Comparison of ENCODE assay signal across 12 cellular contexts in the genomic region with DNA sequence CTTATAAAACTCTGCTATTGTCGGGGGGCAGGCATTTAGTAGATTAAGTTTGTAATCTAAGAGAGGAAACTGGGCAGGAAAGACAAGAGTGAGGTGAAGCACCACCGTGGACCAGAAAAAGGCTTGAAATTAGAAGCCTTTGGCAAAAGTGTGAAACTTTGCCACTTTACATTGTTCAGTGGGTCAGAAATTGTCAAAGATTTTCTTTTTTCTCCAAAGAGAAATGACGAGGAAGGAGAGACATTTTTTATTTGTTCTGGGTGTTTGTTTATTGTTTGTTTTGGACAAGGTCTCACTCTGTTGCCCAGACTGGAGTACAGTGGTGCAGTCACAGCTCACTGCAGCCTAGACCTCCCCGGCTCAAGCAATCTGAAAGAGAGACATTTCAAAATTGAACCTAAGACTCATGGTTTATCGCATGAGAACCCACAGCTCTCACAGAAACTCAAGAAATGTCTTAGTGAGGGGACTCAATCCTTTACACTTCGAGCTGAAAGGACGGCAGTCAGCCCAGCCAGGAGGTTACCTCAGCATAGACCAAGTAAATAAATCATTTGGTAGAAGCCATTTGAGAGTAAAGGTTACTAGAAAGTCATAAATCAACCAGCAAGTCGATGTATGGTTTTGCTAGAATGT.
DNase-seq lines count a peak whose midpoint lies in the region; ATAC-seq, FAIRE-seq and TF ChIP-seq lines count a peak whose summit lies in the region.
"Had no signal": no experiment of that assay in that cellular context is flagged by ENCODE, and none has a peak within 500 bp of the region (broad histone marks: within the 10 kb centered on the region; RNA-seq: fewer than 3 reads in every experiment).

No MANE protein-coding gene starts in this region.

- SMC1A ChIA-PET in GM12878 (lab: Charles Lee; ENCODE audit: uncharacterized antibody, unreplicated experiment): interaction anchor here (0.6 to 17.7 kb wide), 16 partner anchors 10 to 463 kb away, joined by 3 to 1060 read pairs (median 6); no protein-coding TSS in a partner anchor

- no peak for ATAC-seq in CD8-positive, alpha-beta T cell
- ATAC-seq in GM19452 (IDR thresholded peaks at IDR 0.05; ENCODE audit: unreplicated experiment) (peak; percentile 87), HG03039 (IDR thresholded peaks at IDR 0.05; ENCODE audit: unreplicated experiment) (peak; percentile 62), GM12878 (peak; percentile 85)

- no peak for DNase-seq in CD8-positive, alpha-beta T cell
- DNase-seq in GM12878 (ENCODE audit: low read depth, low spot score) (peak; percentile 86), cerebellum (ENCODE audit: low spot score) (no peak), mesothelial cell of epicardium (ENCODE audit: low spot score in 2 of 2, unreplicated experiment in 2 of 2) (no peak), kidney (no peak), erythroblast (lab: John Stamatoyannopoulos, UW) (no peak)
- DNase-seq: occipital lobe had no signal

- no peak overlapping the region for H3K4me3 ChIP-seq in CD8-positive, alpha-beta T cell (ENCODE audit: low read depth, low read length)
- peak overlapping the region; percentile 53; the same call in 1 of the 2 replicates for H3K4me3 ChIP-seq in GM12878
- H3K4me3 ChIP-seq in kidney (ENCODE audit: low read length in 2 of 2): no peak overlapping the region
- H3K4me3 ChIP-seq: HAP-1 had no signal

- TF ChIP-seq POLR2A in GM12878 (IDR thresholded peaks at IDR 0.05; ENCODE audit: low read depth, low read length): no peak
- no peak for TF ChIP-seq POLR2A in erythroblast (IDR thresholded peaks at IDR 0.05; ENCODE audit: low read length)

- in situ Hi-C loops in GM12878 (cut with MboI): no loop called here

- BruUV-seq in GM12878 (replicated peaks; lab: Mats Ljungman, UMichigan): no TSS peak

- H3K4me2 ChIP-seq in GM12878 (ENCODE audit: control insufficient read depth, insufficient read depth): peak overlapping the region; percentile 96

- H3K36me3 Mint-ChIP-seq in CD8-positive, alpha-beta T cell: no peaks in the 10 kb centered on the region
- no peaks in the 10 kb centered on the region for H3K36me3 Mint-ChIP-seq in mesothelial cell of epicardium
- H3K36me3 Mint-ChIP-seq: CD14-positive monocyte had no signal

- peaks cover 11% of the 10 kb centered on the region for H3K4me1 ChIP-seq in CD8-positive, alpha-beta T cell (ENCODE audit: insufficient read depth, low read length)
- peaks cover 37% of the 10 kb centered on the region for H3K4me1 ChIP-seq in GM12878 (ENCODE audit: control insufficient read depth, insufficient read depth, low read length)
- H3K4me1 ChIP-seq in kidney (ENCODE audit: control insufficient read depth in 1 of 2, insufficient read depth in 1 of 2, low read depth in 1 of 2, low read length in 2 of 2): peaks cover 0 to 3% of the 10 kb centered on the region in 2 donors
- H3K4me1 ChIP-seq: HAP-1 had no signal

- H3K27ac ChIP-seq in CD8-positive, alpha-beta T cell (ENCODE audit: low read depth, low read length): no peak overlapping the region
- H3K27ac ChIP-seq in GM12878 (ENCODE audit: control insufficient read depth, insufficient read depth) (peak overlapping the region; percentile 90), kidney (ENCODE audit: low read depth in 2 of 2, low read length in 2 of 2) (no peak overlapping the region)

- CTCF ChIA-PET in CD8-positive, alpha-beta T cell (lab: Charles Lee): interaction anchor here (0.7 to 1.8 kb wide), 5 partner anchors 8 to 491 kb away, joined by 3 to 4 read pairs (median 3); a partner anchor contains a TSS
- CTCF ChIA-PET in GM12878 (lab: Yijun Ruan, JAX): interaction anchor here (0.9 to 5.0 kb wide), 8 partner anchors 10 to 430 kb away, joined by 3 to 89 read pairs (median 8); a partner anchor contains a TSS

- no peak for TF ChIP-seq CTCF in CD8-positive, alpha-beta T cell (IDR thresholded peaks at IDR 0.05)
- no peak for TF ChIP-seq CTCF in GM12878 (IDR thresholded peaks at IDR 0.05 in 2 of 3, conservative IDR thresholded peaks at IDR 0.05 in 1 of 3; ENCODE audit: control insufficient read depth in 2 of 3, extremely low read depth in 1 of 3, insufficient read depth in 1 of 3, low read depth in 3 of 3, low read length in 3 of 3)
- no peak for TF ChIP-seq CTCF in mesothelial cell of epicardium (IDR thresholded peaks at IDR 0.05; ENCODE audit: unreplicated experiment)
- no peak for TF ChIP-seq CTCF in kidney (IDR thresholded peaks at IDR 0.05; ENCODE audit: borderline replicate concordance, extremely low read depth, insufficient read depth)

- POLR2A ChIA-PET in CD8-positive, alpha-beta T cell (lab: Charles Lee): no interaction called here
- POLR2A ChIA-PET in GM12878 (lab: Charles Lee): interaction anchor here (0.8 to 14.3 kb wide), 9 partner anchors 8 to 418 kb away, joined by 3 to 298 read pairs (median 4); no protein-coding TSS in a partner anchor

- H3K27me3 ChIP-seq in CD8-positive, alpha-beta T cell (ENCODE audit: insufficient read depth, low read length): no peaks in the 10 kb centered on the region
- no peaks in the 10 kb centered on the region for H3K27me3 ChIP-seq in GM12878 (replicated peaks in 1 of 2; ENCODE audit: control insufficient read depth in 2 of 2, insufficient read depth in 2 of 2, low read length in 1 of 2)

- H3K4me3 Mint-ChIP-seq in CD8-positive, alpha-beta T cell: no peak overlapping the region
- H3K4me3 Mint-ChIP-seq in mesothelial cell of epicardium: no peak overlapping the region
- H3K4me3 Mint-ChIP-seq: CD14-positive monocyte had no signal

- no peaks in the 10 kb centered on the region for H4K20me1 ChIP-seq in GM12878 (ENCODE audit: control insufficient read depth, insufficient read depth)

- no peak for TF ChIP-seq RAD21 in GM12878 (IDR thresholded peaks at IDR 0.05; ENCODE audit: insufficient read depth, low read depth, low read length)

- no peaks in the 10 kb centered on the region for H3K36me3 ChIP-seq in CD8-positive, alpha-beta T cell (ENCODE audit: insufficient read depth, low read length)
- no peaks in the 10 kb centered on the region for H3K36me3 ChIP-seq in GM12878 (ENCODE audit: control insufficient read depth in 2 of 2, insufficient read depth in 2 of 2, low read length in 1 of 2)
- H3K36me3 ChIP-seq in kidney (ENCODE audit: control insufficient read depth in 1 of 2, insufficient read depth in 2 of 2, low read length in 2 of 2): no peaks in the 10 kb centered on the region
- H3K36me3 ChIP-seq: HAP-1 had no signal

- peak overlapping the region; percentile 9 for H3K27ac Mint-ChIP-seq in CD8-positive, alpha-beta T cell
- H3K27ac Mint-ChIP-seq in mesothelial cell of epicardium: no peak overlapping the region
- H3K27ac Mint-ChIP-seq: CD14-positive monocyte had no signal

- H3K79me2 ChIP-seq in GM12878 (ENCODE audit: control insufficient read depth, insufficient read depth, low read length): no peaks in the 10 kb centered on the region

- RAD21 ChIA-PET in GM12878 (lab: Charles Lee; ENCODE audit: unreplicated experiment): interaction anchor here (0.8 to 16.8 kb wide), 15 partner anchors 7 to 462 kb away, joined by 3 to 521 read pairs (median 4); no protein-coding TSS in a partner anchor

- H3K9me3 ChIP-seq in CD8-positive, alpha-beta T cell (ENCODE audit: low read length): no peaks in the 10 kb centered on the region
- H3K9me3 ChIP-seq in GM12878 (replicated peaks; ENCODE audit: control insufficient read depth, insufficient read depth, low read length) (no peaks in the 10 kb centered on the region; the same call in 1 of the 3 replicates), kidney (ENCODE audit: control insufficient read depth in 1 of 2, low read length in 2 of 2) (no peaks in the 10 kb centered on the region)
- H3K9me3 ChIP-seq: HAP-1 had no signal

- no peaks in the 10 kb centered on the region for H3K9me3 Mint-ChIP-seq in CD8-positive, alpha-beta T cell
- no peaks in the 10 kb centered on the region for H3K9me3 Mint-ChIP-seq in mesothelial cell of epicardium
- H3K9me3 Mint-ChIP-seq: CD14-positive monocyte had no signal

- peak overlapping the region; percentile 55 for H2AFZ ChIP-seq in GM12878 (ENCODE audit: control insufficient read depth, low read depth, low read length)

- no peak for TF ChIP-seq EP300 in GM12878 (IDR thresholded peaks at IDR 0.05; ENCODE audit: borderline replicate concordance in 1 of 2, control insufficient read depth in 1 of 2, low read depth in 2 of 2, low read length in 2 of 2)

- intact Hi-C loops in CD8-positive, alpha-beta T cell (cut with DNase I, micrococcal nuclease): no loop called here
- intact Hi-C loops in GM12878 (cut with micrococcal nuclease; ENCODE audit: unreplicated experiment): loop anchor here (1.0 kb wide), 3 partner anchors 9 to 25 kb away; no protein-coding TSS in a partner anchor
- intact Hi-C loops in kidney (cut with DNase I): no loop called here

- under 1% methylated on average over 8 of the region's 8 CpGs for WGBS in GM12878 (ENCODE audit: insufficient coverage, insufficient replicate concordance, low lambda C conversion rate, missing lambda C conversion rate)

- FAIRE-seq in GM12878 (lab: Jason Lieb, UNC) (peak; percentile 61), kidney (lab: Jason Lieb, UNC) (no peak)
- FAIRE-seq: TTC549 had no signal

- H3K9ac ChIP-seq in GM12878 (ENCODE audit: control insufficient read depth, insufficient read depth, low read length) (peak overlapping the region; percentile 63; the same call in 1 of the 2 replicates), kidney (ENCODE audit: low read length in 2 of 2) (no peak overlapping the region)

- H3K27me3 Mint-ChIP-seq in CD8-positive, alpha-beta T cell (ENCODE audit: low read depth): no peaks in the 10 kb centered on the region
- H3K27me3 Mint-ChIP-seq in mesothelial cell of epicardium (ENCODE audit: low read depth): no peaks in the 10 kb centered on the region

- H3K4me1 Mint-ChIP-seq in CD8-positive, alpha-beta T cell (ENCODE audit: low read depth): peaks cover 26% of the 10 kb centered on the region
- peaks cover 25% of the 10 kb centered on the region for H3K4me1 Mint-ChIP-seq in mesothelial cell of epicardium

TF ChIP-seq in GM12878, 131 proteins besides CTCF, POLR2A, EP300 and RAD21 (continues in another document):
- TF ChIP-seq SIN3A (IDR thresholded peaks at IDR 0.05; ENCODE audit: low read depth, low read length): 0 out of 2 replicates have a peak, but pooled peaks have one; percentile 10
- no peak for TF ChIP-seq MXI1 (IDR thresholded peaks at IDR 0.05; ENCODE audit: low read depth, low read length)
- TF ChIP-seq POLR2AphosphoS5 (IDR thresholded peaks at IDR 0.05; ENCODE audit: low read length): peak; percentile 75
- no peak for TF ChIP-seq GABPA (IDR thresholded peaks at IDR 0.05; ENCODE audit: low read depth)
- TF ChIP-seq SMARCA5 (IDR thresholded peaks at IDR 0.05): 0 out of 2 replicates have a peak, but pooled peaks have one; percentile 33
- peak; percentile 47; the same call in 1 of the 2 replicates for TF ChIP-seq MEF2A (IDR thresholded peaks at IDR 0.05; ENCODE audit: insufficient read depth, low read depth, low read length)
- no peak for TF ChIP-seq CREB1 (IDR thresholded peaks at IDR 0.05; ENCODE audit: low read depth)
- no peak for TF ChIP-seq HDAC2 (IDR thresholded peaks at IDR 0.05)
- TF ChIP-seq SP1 (IDR thresholded peaks at IDR 0.05; ENCODE audit: low read depth, low read length): peak; percentile 19
- TF ChIP-seq PAX5 (IDR thresholded peaks at IDR 0.05; ENCODE audit: borderline replicate concordance, low read depth, low read length): peak; percentile 82
